ENCODE assay signal across 15 cellular contexts in genomic region chr13:44004881-44005280, GRCh38.
DNase-seq lines count a peak whose midpoint lies in the region; ATAC-seq, FAIRE-seq and TF ChIP-seq lines count a peak whose summit lies in the region.
"Had no signal": no experiment of that assay in that cellular context is flagged by ENCODE, and none has a peak within 500 bp of the region (broad histone marks: within the 10 kb centered on the region; RNA-seq: fewer than 3 reads in every experiment).

No MANE protein-coding gene starts in this region.

- H3K9me3 ChIP-seq in breast epithelium (no peaks in the 10 kb centered on the region), hepatocyte (ENCODE audit: low read depth) (no peaks in the 10 kb centered on the region)

- H3K27ac ChIP-seq in breast epithelium (no peak overlapping the region), hepatocyte (no peak overlapping the region)
- H3K27ac ChIP-seq: spleen, tibial artery had no signal

- no peaks in the 10 kb centered on the region for H3K27me3 ChIP-seq in breast epithelium
- no peaks in the 10 kb centered on the region for H3K27me3 ChIP-seq in hepatocyte
- H3K27me3 ChIP-seq: spleen, tibial artery had no signal

- H3K36me3 ChIP-seq in breast epithelium (no peaks in the 10 kb centered on the region), hepatocyte (replicated peaks; ENCODE audit: insufficient read depth, low read depth) (no peaks in the 10 kb centered on the region)
- H3K36me3 ChIP-seq: spleen, tibial artery had no signal

- H4K20me1 ChIP-seq in hepatocyte (ENCODE audit: insufficient read depth, poor library complexity, severe bottlenecking), result no peaks in the 10 kb centered on the region

- TF ChIP-seq CTCF in MCF 10A (IDR thresholded peaks at IDR 0.05; ENCODE audit: unreplicated experiment) (no peak), breast epithelium (IDR thresholded peaks at IDR 0.05) (no peak), astrocyte of the spinal cord (IDR thresholded peaks at IDR 0.05; ENCODE audit: low read depth, low read length) (no peak), hepatocyte (IDR thresholded peaks at IDR 0.05; ENCODE audit: poor library complexity) (no peak)

- no peaks in the 10 kb centered on the region for H3K9me2 ChIP-seq in hepatocyte (replicated peaks; ENCODE audit: insufficient read depth)

- peak; percentile 58 for DNase-seq in MCF 10A (ENCODE audit: unreplicated experiment)
- DNase-seq in breast epithelium (ENCODE audit: low spot score in 2 of 2), result no peak
- peak; percentile 84 for DNase-seq in astrocyte of the spinal cord (ENCODE audit: low read depth, low spot score)
- peak; percentile 20 for DNase-seq in hepatocyte (ENCODE audit: low spot score)
- no peak for DNase-seq in frontal cortex (ENCODE audit: low spot score in 2 of 2)
- no peak for DNase-seq in central memory CD4-positive, alpha-beta T cell
- DNase-seq in activated CD4-positive, alpha-beta T cell treated with anti-CD3 and anti-CD28 coated beads, Interleukin-2, amount 50 U/mL, for 1 hour, result no peak
- no peak for DNase-seq in stimulated activated naive B cell treated with anti-CD40 and anti-IgM and Interleukin-4, amounts not matched to agents 10 μg/mL and 1 μg/mL and 100 μg/mL, for 72 hours
- DNase-seq: 8988T, DMS79, NCI-H2029, spleen, tibial artery had no signal

- FAIRE-seq in frontal cortex (lab: Jason Lieb, UNC), result no peak

- H3K4me1 ChIP-seq in breast epithelium, result no peaks in the 10 kb centered on the region
- no peaks in the 10 kb centered on the region for H3K4me1 ChIP-seq in hepatocyte (ENCODE audit: insufficient read depth)
- H3K4me1 ChIP-seq: spleen, tibial artery had no signal

- no TSS peak for BruUV-seq in MCF 10A (replicated peaks; lab: Mats Ljungman, UMichigan)

- CTCF ChIA-PET in MCF 10A (lab: Yijun Ruan, JAX), result no interaction called here

- H3K4me3 ChIP-seq in breast epithelium (no peak overlapping the region), astrocyte of the spinal cord (ENCODE audit: low read depth, low read length) (no peak overlapping the region), hepatocyte (no peak overlapping the region)
- H3K4me3 ChIP-seq: spleen, tibial artery had no signal

- H3K27ac Mint-ChIP-seq in MCF 10A (ENCODE audit: low read depth, unreplicated experiment), result no peak overlapping the region
- no peak overlapping the region for H3K27ac Mint-ChIP-seq in stimulated activated naive B cell treated with anti-CD40 and anti-IgM and Interleukin-4, amounts not matched to agents 10 μg/mL and 1 μg/mL and 100 μg/mL, for 72 hours
- H3K27ac Mint-ChIP-seq: activated T-helper 1 cell treated with anti-CD3 and anti-CD28 coated beads, Interleukin-12 subunit alpha, Interleukin-12 subunit beta, Interleukin-2, Interleukin-4 antibody, amounts not matched to agents 30 ng/mL and 10 ng/mL and 1 ng/mL, durations not matched to agents 14 hours and 24 hours and 36 hours; nephron had no signal

- H3K79me2 ChIP-seq in hepatocyte, result no peaks in the 10 kb centered on the region

- in situ Hi-C loops in astrocyte of the spinal cord (cut with HindIII; ENCODE audit: low sequenced_read_pairs), result no loop called here

- POLR2A ChIA-PET in MCF 10A (lab: Yijun Ruan, JAX), result no interaction called here

- TF ChIP-seq POLR2A in breast epithelium (IDR thresholded peaks at IDR 0.05), result no peak

- no peaks in the 10 kb centered on the region for H3K36me3 Mint-ChIP-seq in MCF 10A (ENCODE audit: insufficient read depth, unreplicated experiment)
- no peaks in the 10 kb centered on the region for H3K36me3 Mint-ChIP-seq in stimulated activated naive B cell treated with anti-CD40 and anti-IgM and Interleukin-4, amounts not matched to agents 10 μg/mL and 1 μg/mL and 100 μg/mL, for 72 hours

- H3K9me3 Mint-ChIP-seq in MCF 10A (ENCODE audit: unreplicated experiment), result no peaks in the 10 kb centered on the region
- H3K9me3 Mint-ChIP-seq in stimulated activated naive B cell treated with anti-CD40 and anti-IgM and Interleukin-4, amounts not matched to agents 10 μg/mL and 1 μg/mL and 100 μg/mL, for 72 hours, result peaks cover 3 to 4% of the 10 kb centered on the region in 2 donors
- H3K9me3 Mint-ChIP-seq: activated T-helper 1 cell treated with anti-CD3 and anti-CD28 coated beads, Interleukin-12 subunit alpha, Interleukin-12 subunit beta, Interleukin-2, Interleukin-4 antibody, amounts not matched to agents 30 ng/mL and 10 ng/mL and 1 ng/mL, durations not matched to agents 14 hours and 24 hours and 36 hours; nephron had no signal

- no peak overlapping the region for H3K4me2 ChIP-seq in hepatocyte

- ATAC-seq in stimulated activated naive B cell treated with anti-CD40 and anti-IgM and Interleukin-4, amounts not matched to agents 10 μg/mL and 1 μg/mL and 100 μg/mL, for 72 hours (replicated peaks), result no peak

- no peak overlapping the region for H2AFZ ChIP-seq in hepatocyte

- no peak overlapping the region for H3K4me3 Mint-ChIP-seq in MCF 10A (ENCODE audit: unreplicated experiment)
- H3K4me3 Mint-ChIP-seq in stimulated activated naive B cell treated with anti-CD40 and anti-IgM and Interleukin-4, amounts not matched to agents 10 μg/mL and 1 μg/mL and 100 μg/mL, for 72 hours, result no peak overlapping the region
- H3K4me3 Mint-ChIP-seq: activated T-helper 1 cell treated with anti-CD3 and anti-CD28 coated beads, Interleukin-12 subunit alpha, Interleukin-12 subunit beta, Interleukin-2, Interleukin-4 antibody, amounts not matched to agents 30 ng/mL and 10 ng/mL and 1 ng/mL, durations not matched to agents 14 hours and 24 hours and 36 hours; nephron had no signal

- intact Hi-C loops in MCF 10A (cut with micrococcal nuclease), result no loop called here
- intact Hi-C loops in breast epithelium (cut with DNase I; ENCODE audit: low total_unique reads), result no loop called here

- H3K27me3 Mint-ChIP-seq in MCF 10A (ENCODE audit: insufficient read depth, unreplicated experiment), result no peaks in the 10 kb centered on the region
- peaks cover 6 to 14% of the 10 kb centered on the region in 2 donors for H3K27me3 Mint-ChIP-seq in stimulated activated naive B cell treated with anti-CD40 and anti-IgM and Interleukin-4, amounts not matched to agents 10 μg/mL and 1 μg/mL and 100 μg/mL, for 72 hours

- 65% methylated on average over 3 of the region's 3 CpGs for WGBS in hepatocyte (ENCODE audit: low lambda C conversion rate, missing lambda C conversion rate)

- peaks cover 5% of the 10 kb centered on the region for H3K4me1 Mint-ChIP-seq in MCF 10A (ENCODE audit: insufficient read depth, unreplicated experiment)
- H3K4me1 Mint-ChIP-seq in stimulated activated naive B cell treated with anti-CD40 and anti-IgM and Interleukin-4, amounts not matched to agents 10 μg/mL and 1 μg/mL and 100 μg/mL, for 72 hours, result no peaks in the 10 kb centered on the region

Comparison
In these comparisons a context has a peak if more than half of its experiments do, and no peak if none do; other contexts are left out.
1. DNase-seq: peak in MCF 10A (single experiment), astrocyte of the spinal cord (single experiment) and hepatocyte (single experiment); none in breast epithelium (0 of 2), frontal cortex (0 of 2), central memory CD4-positive, alpha-beta T cell (single experiment), activated CD4-positive, alpha-beta T cell treated with anti-CD3 and anti-CD28 coated beads, Interleukin-2, amount 50 U/mL, for 1 hour (single experiment) and stimulated activated naive B cell treated with anti-CD40 and anti-IgM and Interleukin-4, amounts not matched to agents 10 μg/mL and 1 μg/mL and 100 μg/mL, for 72 hours (single experiment).